ENCODE assay signal across 11 cellular contexts in the genomic region with DNA sequence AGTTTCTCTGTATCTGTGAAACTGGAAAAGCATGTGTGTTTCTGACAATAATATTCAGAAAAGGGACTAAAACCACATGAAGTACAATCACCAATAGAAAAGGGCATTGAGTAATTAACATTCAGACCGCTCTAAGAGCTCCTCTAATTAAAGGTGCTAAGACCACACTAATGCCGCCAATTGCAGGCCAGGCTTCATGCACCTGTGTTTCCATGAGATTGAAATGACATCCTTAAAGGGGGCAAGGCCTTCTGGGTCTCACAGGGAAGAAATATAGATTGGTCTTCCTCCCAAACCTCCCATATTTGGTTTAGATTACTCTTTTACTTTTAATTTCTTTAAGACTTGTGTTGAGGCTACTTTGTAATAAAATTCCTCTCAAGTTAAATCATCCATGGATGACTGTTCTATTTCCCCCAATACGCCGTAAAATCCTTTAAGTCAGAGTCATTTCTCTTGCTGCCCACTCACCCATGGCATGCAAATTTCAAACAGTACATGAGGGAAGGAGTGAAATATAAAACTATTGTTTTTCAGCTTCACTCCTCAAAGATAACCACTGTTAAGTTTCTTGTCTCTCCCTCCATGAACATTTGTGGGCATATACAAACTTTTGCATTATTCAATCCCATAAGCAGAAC.
DNase-seq lines count a peak whose midpoint lies in the region; TF ChIP-seq lines count a peak whose summit lies in the region.
"Had no signal": no experiment of that assay in that cellular context is flagged by ENCODE, and none has a peak within 500 bp of the region (broad histone marks: within the 10 kb centered on the region; RNA-seq: fewer than 3 reads in every experiment).

No MANE protein-coding gene starts in this region.

- DNase-seq in GM12865 (ENCODE audit: low read depth) (peak; percentile 19), HFFc6 (peak; percentile 64), LHCN-M2 (ENCODE audit: low read depth) (peak; percentile 74), foreskin fibroblast (peak; percentile 76 to 86), NCI-H1417 (lab: John Stamatoyannopoulos, UW) (no peak), erythroblast (lab: John Stamatoyannopoulos, UW) (no peak)
- no peak for DNase-seq in activated CD4-positive, alpha-beta memory T cell treated with anti-CD3 and anti-CD28 coated beads, Interleukin-2, amount 10 ng/mL, durations not matched to agents 7 days and 5 days
- no peak for DNase-seq in activated CD4-positive, alpha-beta T cell treated with anti-CD3 and anti-CD28 coated beads for 1 hour
- DNase-seq: activated CD4-positive, alpha-beta T cell treated with anti-CD3 and anti-CD28 coated beads for 4 hours; NCI-H748 treated with DMSO at 0.1 percent for 48 hours had no signal

- H3K9me3 Mint-ChIP-seq in HFFc6: no peaks in the 10 kb centered on the region
- no peaks in the 10 kb centered on the region for H3K9me3 Mint-ChIP-seq in activated CD4-positive, alpha-beta memory T cell treated with anti-CD3 and anti-CD28 coated beads, Interleukin-2, amount 10 ng/mL, durations not matched to agents 7 days and 5 days
- H3K9me3 Mint-ChIP-seq: dendritic cell treated with granulocyte-macrophage colony-stimulating factor and Interleukin-4, amounts not matched to agents 40 ng/mL and 50 ng/mL, for 4 days had no signal

- CTCF ChIA-PET in activated CD4-positive, alpha-beta memory T cell treated with anti-CD3 and anti-CD28 coated beads, Interleukin-2, amount 10 ng/mL, durations not matched to agents 7 days and 5 days (lab: Charles Lee): no interaction called here

- no peaks in the 10 kb centered on the region for H3K27me3 Mint-ChIP-seq in HFFc6 (ENCODE audit: insufficient read depth)
- H3K27me3 Mint-ChIP-seq in activated CD4-positive, alpha-beta memory T cell treated with anti-CD3 and anti-CD28 coated beads, Interleukin-2, amount 10 ng/mL, durations not matched to agents 7 days and 5 days: no peaks in the 10 kb centered on the region
- H3K27me3 Mint-ChIP-seq: dendritic cell treated with granulocyte-macrophage colony-stimulating factor and Interleukin-4, amounts not matched to agents 40 ng/mL and 50 ng/mL, for 4 days had no signal

- peak overlapping the region; percentile 89 for H3K27ac Mint-ChIP-seq in HFFc6
- H3K27ac Mint-ChIP-seq in activated CD4-positive, alpha-beta memory T cell treated with anti-CD3 and anti-CD28 coated beads, Interleukin-2, amount 10 ng/mL, durations not matched to agents 7 days and 5 days: no peak overlapping the region
- H3K27ac Mint-ChIP-seq: dendritic cell treated with granulocyte-macrophage colony-stimulating factor and Interleukin-4, amounts not matched to agents 40 ng/mL and 50 ng/mL, for 4 days had no signal

- H3K36me3 Mint-ChIP-seq in HFFc6 (ENCODE audit: low read depth): no peaks in the 10 kb centered on the region
- H3K36me3 Mint-ChIP-seq in activated CD4-positive, alpha-beta memory T cell treated with anti-CD3 and anti-CD28 coated beads, Interleukin-2, amount 10 ng/mL, durations not matched to agents 7 days and 5 days (ENCODE audit: low read depth): no peaks in the 10 kb centered on the region

- H3K4me3 Mint-ChIP-seq in HFFc6: peak overlapping the region; percentile 68
- H3K4me3 Mint-ChIP-seq in activated CD4-positive, alpha-beta memory T cell treated with anti-CD3 and anti-CD28 coated beads, Interleukin-2, amount 10 ng/mL, durations not matched to agents 7 days and 5 days: no peak overlapping the region
- H3K4me3 Mint-ChIP-seq: dendritic cell treated with granulocyte-macrophage colony-stimulating factor and Interleukin-4, amounts not matched to agents 40 ng/mL and 50 ng/mL, for 4 days had no signal

- POLR2A ChIA-PET in activated CD4-positive, alpha-beta memory T cell treated with anti-CD3 and anti-CD28 coated beads, Interleukin-2, amount 10 ng/mL, durations not matched to agents 7 days and 5 days (lab: Charles Lee): no interaction called here

- no peak for TF ChIP-seq CTCF in GM12865 (IDR thresholded peaks at IDR 0.05; ENCODE audit: insufficient read depth, low read depth, low read length, missing control alignments)
- TF ChIP-seq CTCF in HFFc6 (IDR thresholded peaks at IDR 0.05): no peak
- no peak for TF ChIP-seq CTCF in foreskin fibroblast (IDR thresholded peaks at IDR 0.05; ENCODE audit: low read depth, low read length)

- H3K4me3 ChIP-seq in GM12865 (ENCODE audit: low read depth, low read length) (no peak overlapping the region), foreskin fibroblast (ENCODE audit: low read depth in 1 of 2, low read length in 2 of 2) (no peak overlapping the region)

- H3K4me1 Mint-ChIP-seq in HFFc6 (ENCODE audit: low read depth): peaks cover 89% of the 10 kb centered on the region
- H3K4me1 Mint-ChIP-seq in activated CD4-positive, alpha-beta memory T cell treated with anti-CD3 and anti-CD28 coated beads, Interleukin-2, amount 10 ng/mL, durations not matched to agents 7 days and 5 days: no peaks in the 10 kb centered on the region

- no peak for TF ChIP-seq POLR2A in erythroblast (IDR thresholded peaks at IDR 0.05; ENCODE audit: low read length)

Comparison
In these comparisons a context has a peak if more than half of its experiments do, and no peak if none do; other contexts are left out.
1. DNase-seq: peak in GM12865 (single experiment), HFFc6 (single experiment), LHCN-M2 (single experiment) and foreskin fibroblast (2 of 2); none in NCI-H1417 (0 of 3), activated CD4-positive, alpha-beta memory T cell treated with anti-CD3 and anti-CD28 coated beads, Interleukin-2, amount 10 ng/mL, durations not matched to agents 7 days and 5 days (single experiment), erythroblast (0 of 2) and activated CD4-positive, alpha-beta T cell treated with anti-CD3 and anti-CD28 coated beads for 1 hour (single experiment).